ENCODE assay signal across 7 cellular contexts in genomic region chr14:54882521-54882920, GRCh38. TPM values are rescaled to one million over a fixed set of nuclear protein-coding genes. Genes with fewer than 3 reads are reported as not detected.
DNase-seq lines count a peak whose midpoint lies in the region; ATAC-seq and FAIRE-seq lines count a peak whose summit lies in the region.

No MANE protein-coding gene starts in this region.

- peak overlapping the region; percentile 76 to 89 (median 82) for H3K4me3 Mint-ChIP-seq in T-cell

- H3K27me3 ChIP-seq in small intestine (ENCODE audit: control insufficient read depth in 2 of 2, insufficient read depth in 2 of 2, low read length in 2 of 2), result no peaks in the 10 kb centered on the region

- ATAC-seq in T-cell (replicated peaks in 1 of 4) (no peak), GM21390 (IDR thresholded peaks at IDR 0.05; ENCODE audit: unreplicated experiment) (no peak), GM21717 (IDR thresholded peaks at IDR 0.05; ENCODE audit: unreplicated experiment) (no peak)

- H3K36me3 ChIP-seq in KOPT-K1 (ENCODE audit: insufficient read depth, low read length) (no peaks in the 10 kb centered on the region), small intestine (ENCODE audit: control insufficient read depth in 2 of 2, insufficient read depth in 2 of 2, low read length in 2 of 2) (no peaks in the 10 kb centered on the region)

- H3K27ac Mint-ChIP-seq in T-cell, result peak overlapping the region; percentile 95 to 98

- H3K27me3 Mint-ChIP-seq in T-cell, result no peaks in the 10 kb centered on the region

- H3K9me3 ChIP-seq in KOPT-K1 (ENCODE audit: insufficient read depth, low read length, poor library complexity, severe bottlenecking) (no peaks in the 10 kb centered on the region), small intestine (ENCODE audit: control insufficient read depth, low read depth) (no peaks in the 10 kb centered on the region)

- no peak for FAIRE-seq in small intestine (lab: Jason Lieb, UNC)

- H3K27ac ChIP-seq in KOPT-K1 (ENCODE audit: low read depth, low read length, poor library complexity, severe bottlenecking) (peak overlapping the region; percentile 72), small intestine (ENCODE audit: low read depth in 1 of 2, low read length in 1 of 2) (peak overlapping the region; percentile 21 to 85)

- POLR2A ChIA-PET in T-cell (lab: Charles Lee), result interaction anchor here in 1 of 2 donors (1.9 kb wide), 1 partner anchor 20 kb away, joined by 8 read pairs; the partner anchor contains the start of gene GCH1

- CTCF ChIA-PET in T-cell (lab: Charles Lee), result interaction anchor here (0.7 to 2.5 kb wide), 6 partner anchors 9 to 1730 kb away, joined by 3 to 12 read pairs (median 7); partner anchors contain the start of gene GCH1 (in 1 of the 2)

- H3K9me3 Mint-ChIP-seq in T-cell, result no peaks in the 10 kb centered on the region

- DNase-seq in T-cell, result no peak
- DNase-seq in fibroblast of peridontal ligament (ENCODE audit: extremely low read depth), result peak; percentile 52
- DNase-seq in small intestine, result no peak
- no peak for DNase-seq in NCI-H1048 (lab: John Stamatoyannopoulos, UW)

- 40 to 54% (median 48%) methylated on average over 6 of the region's 6 CpGs for WGBS in small intestine, 3 donors

- peaks cover 50 to 60% (median 59%) of the 10 kb centered on the region in 3 donors for H3K4me1 Mint-ChIP-seq in T-cell

- no peaks in the 10 kb centered on the region for H3K4me1 ChIP-seq in small intestine (ENCODE audit: control insufficient read depth in 2 of 2, insufficient read depth in 1 of 2, low read depth in 1 of 2, low read length in 1 of 2)

- H3K36me3 Mint-ChIP-seq in T-cell, result peaks cover 10% of the 10 kb centered on the region

- no peak overlapping the region for H3K4me3 ChIP-seq in small intestine (ENCODE audit: low read depth in 1 of 2, low read length in 2 of 2)

RNA-seq across cellular contexts. Expression of gene GCH1, which starts 20.1 kb away (rescaled TPM):
- 10 to 100 TPM; 26.5 to 31.2 (median 29.2) TPM for total RNA-seq in T-cell
- 10 to 100 TPM; 15.0 to 47.4 (median 45.7) TPM for polyA plus RNA-seq in small intestine
